10 cellular contexts compared by ENCODE assay signal in the genomic region with DNA sequence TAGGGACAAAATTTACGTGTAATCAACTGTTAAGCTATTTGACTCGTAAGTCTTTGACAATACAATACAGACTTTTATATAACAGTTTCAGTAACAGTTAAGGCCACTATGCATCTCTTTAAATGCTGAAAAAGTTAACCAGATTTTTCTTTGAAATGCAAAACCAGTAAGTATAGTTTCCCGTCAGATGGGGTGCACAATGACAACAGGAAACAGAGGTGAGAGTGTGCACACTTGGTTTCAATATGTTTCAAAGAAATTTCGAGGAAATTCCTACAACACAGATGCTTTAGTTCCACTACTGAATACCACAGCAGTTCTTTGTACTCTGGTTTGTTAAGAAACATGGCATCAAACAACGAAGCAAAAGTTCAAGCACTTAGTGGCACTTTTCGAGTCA. TPM values are rescaled to one million over a fixed set of nuclear protein-coding genes. Genes with fewer than 3 reads are reported as not detected.
DNase-seq lines count a peak whose midpoint lies in the region; ATAC-seq and TF ChIP-seq lines count a peak whose summit lies in the region.
"Had no signal": no experiment of that assay in that cellular context is flagged by ENCODE, and none has a peak within 500 bp of the region (broad histone marks: within the 10 kb centered on the region; RNA-seq: fewer than 3 reads in every experiment).

No MANE protein-coding gene starts in this region.

- CTCF ChIA-PET in CD8-positive, alpha-beta memory T cell (lab: Charles Lee), result interaction anchor here (0.9 to 5.4 kb wide), 13 partner anchors 9 to 88 kb away, joined by 3 to 34 read pairs (median 5); no protein-coding TSS in a partner anchor

- no peaks in the 10 kb centered on the region for H3K9me3 Mint-ChIP-seq in CD8-positive, alpha-beta memory T cell
- H3K9me3 Mint-ChIP-seq in activated naive CD8-positive, alpha-beta T cell treated with anti-CD3 and anti-CD28 coated beads, Interleukin-2, amount 10 ng/mL, durations not matched to agents 7 days and 5 days, result no peaks in the 10 kb centered on the region

- TF ChIP-seq CTCF in suprapubic skin (IDR thresholded peaks at IDR 0.05), result no peak

- DNase-seq in CD8-positive, alpha-beta memory T cell, result peak in 4 of 5 donors; percentile 8 to 90 (median 70)
- no peak for DNase-seq in activated naive CD8-positive, alpha-beta T cell treated with anti-CD3 and anti-CD28 coated beads, Interleukin-2, amount 10 ng/mL, durations not matched to agents 7 days and 5 days
- DNase-seq in suprapubic skin (ENCODE audit: low spot score in 2 of 2), result no peak
- DNase-seq in NCI-H1105 (lab: John Stamatoyannopoulos, UW), result no peak
- no peak for DNase-seq in G401 (ENCODE audit: low spot score)

- peaks cover 84% of the 10 kb centered on the region for H3K4me1 ChIP-seq in CD8-positive, alpha-beta memory T cell (ENCODE audit: insufficient read depth, low read length)
- peaks cover 6% of the 10 kb centered on the region for H3K4me1 ChIP-seq in suprapubic skin
- H3K4me1 ChIP-seq: SJSA1 had no signal

- H3K4me1 Mint-ChIP-seq in CD8-positive, alpha-beta memory T cell, result peaks cover 68 to 84% (median 82%) of the 10 kb centered on the region in 3 donors
- peaks cover 69% of the 10 kb centered on the region for H3K4me1 Mint-ChIP-seq in activated naive CD8-positive, alpha-beta T cell treated with anti-CD3 and anti-CD28 coated beads, Interleukin-2, amount 10 ng/mL, durations not matched to agents 7 days and 5 days

- POLR2A ChIA-PET in CD8-positive, alpha-beta memory T cell (lab: Charles Lee), result interaction anchor here (0.5 to 1.7 kb wide), 11 partner anchors 9 to 80 kb away, joined by 3 to 9 read pairs (median 4); partner anchors contain the start of gene UBALD2
- POLR2A ChIA-PET in activated naive CD8-positive, alpha-beta T cell treated with anti-CD3 and anti-CD28 coated beads, Interleukin-2, amount 10 ng/mL, durations not matched to agents 7 days and 5 days (lab: Charles Lee), result interaction anchor here (0.6 to 18.9 kb wide), 17 partner anchors 10 to 191 kb away, joined by 3 to 1184 read pairs (median 9); partner anchors contain the start of genes RNF157 and UBALD2

- no peaks in the 10 kb centered on the region for H3K9me3 ChIP-seq in CD8-positive, alpha-beta memory T cell (ENCODE audit: low read length)
- no peaks in the 10 kb centered on the region for H3K9me3 ChIP-seq in suprapubic skin
- H3K9me3 ChIP-seq: SJSA1 had no signal

- TF ChIP-seq POLR2A in suprapubic skin (IDR thresholded peaks at IDR 0.05), result no peak

- H3K27ac Mint-ChIP-seq in CD8-positive, alpha-beta memory T cell, result peak overlapping the region; percentile 29 to 97 (median 90)
- H3K27ac Mint-ChIP-seq in activated naive CD8-positive, alpha-beta T cell treated with anti-CD3 and anti-CD28 coated beads, Interleukin-2, amount 10 ng/mL, durations not matched to agents 7 days and 5 days, result peak overlapping the region; percentile 91

- peaks cover 0 to 6% (median 3%) of the 10 kb centered on the region in 3 donors for H3K36me3 Mint-ChIP-seq in CD8-positive, alpha-beta memory T cell
- peaks cover 41% of the 10 kb centered on the region for H3K36me3 Mint-ChIP-seq in activated naive CD8-positive, alpha-beta T cell treated with anti-CD3 and anti-CD28 coated beads, Interleukin-2, amount 10 ng/mL, durations not matched to agents 7 days and 5 days

- peak overlapping the region; percentile 18 to 80 (median 56) for H3K4me3 Mint-ChIP-seq in CD8-positive, alpha-beta memory T cell
- H3K4me3 Mint-ChIP-seq in activated naive CD8-positive, alpha-beta T cell treated with anti-CD3 and anti-CD28 coated beads, Interleukin-2, amount 10 ng/mL, durations not matched to agents 7 days and 5 days, result peak overlapping the region; percentile 74

- no peaks in the 10 kb centered on the region for H3K27me3 ChIP-seq in CD8-positive, alpha-beta memory T cell (ENCODE audit: insufficient read depth, low read length, poor library complexity, severe bottlenecking)
- peaks cover 4% of the 10 kb centered on the region for H3K27me3 ChIP-seq in suprapubic skin
- H3K27me3 ChIP-seq: SJSA1 had no signal

- TF ChIP-seq EP300 in suprapubic skin (IDR thresholded peaks at IDR 0.05), result no peak

- H3K27ac ChIP-seq in CD8-positive, alpha-beta memory T cell (ENCODE audit: low read depth, low read length), result no peak overlapping the region
- H3K27ac ChIP-seq in suprapubic skin, result no peak overlapping the region
- H3K27ac ChIP-seq: SJSA1 had no signal

- WGBS in suprapubic skin, result 57% methylated on average over 6 of the region's 6 CpGs

- H3K27me3 Mint-ChIP-seq in CD8-positive, alpha-beta memory T cell, result no peaks in the 10 kb centered on the region
- H3K27me3 Mint-ChIP-seq in activated naive CD8-positive, alpha-beta T cell treated with anti-CD3 and anti-CD28 coated beads, Interleukin-2, amount 10 ng/mL, durations not matched to agents 7 days and 5 days, result no peaks in the 10 kb centered on the region

- H3K4me3 ChIP-seq in CD8-positive, alpha-beta memory T cell (ENCODE audit: low read length), result peak overlapping the region; percentile 40
- no peak overlapping the region for H3K4me3 ChIP-seq in suprapubic skin
- H3K4me3 ChIP-seq: lung, SJSA1 had no signal

- H3K36me3 ChIP-seq in CD8-positive, alpha-beta memory T cell (ENCODE audit: insufficient read depth, low read length), result no peaks in the 10 kb centered on the region
- H3K36me3 ChIP-seq in suprapubic skin, result no peaks in the 10 kb centered on the region
- H3K36me3 ChIP-seq: SJSA1 had no signal

- in situ Hi-C loops in G401 (cut with HindIII; ENCODE audit: low sequenced_read_pairs), result no loop called here

- ATAC-seq in GM19455 (IDR thresholded peaks at IDR 0.05; ENCODE audit: unreplicated experiment) (peak; percentile 52), HG03571 (IDR thresholded peaks at IDR 0.05; ENCODE audit: unreplicated experiment) (peak; percentile 43), esophagus mucosa (no peak)
- ATAC-seq in activated naive CD8-positive, alpha-beta T cell treated with anti-CD3 and anti-CD28 coated beads, Interleukin-2, amount 10 ng/mL, durations not matched to agents 7 days and 5 days (ENCODE audit: low read depth), result peak; percentile 80

RNA-seq across cellular contexts. Expression of gene RNF157, which starts 48.4 kb away (rescaled TPM):
- total RNA-seq in CD8-positive, alpha-beta memory T cell, result 10 to 100 TPM; 13.9 TPM
- 10.7 TPM for polyA plus RNA-seq in CD8-positive, alpha-beta memory T cell
- 100 to 1,000 TPM; 103 to 110 TPM for total RNA-seq in activated naive CD8-positive, alpha-beta T cell treated with anti-CD3 and anti-CD28 coated beads, Interleukin-2, amount 10 ng/mL, durations not matched to agents 7 days and 5 days
- 0.32 TPM for total RNA-seq in esophagus mucosa
- 1 to 10 TPM in 3 of 4 donors, under 1 TPM in 1; 0.85 to 3.4 (median 1.3) TPM for total RNA-seq in suprapubic skin
- total RNA-seq in G401 (2014; rRNA removed; shearing (Covaris generic)), result 4.4 and 5.5 TPM in 2 replicates

RNA-seq across cellular contexts. Expression of gene FOXJ1, which starts 50.8 kb away (rescaled TPM):
- total RNA-seq in CD8-positive, alpha-beta memory T cell, result under 1 TPM; 0.64 to 0.94 TPM
- 0.68 TPM for polyA plus RNA-seq in CD8-positive, alpha-beta memory T cell
- total RNA-seq in activated naive CD8-positive, alpha-beta T cell treated with anti-CD3 and anti-CD28 coated beads, Interleukin-2, amount 10 ng/mL, durations not matched to agents 7 days and 5 days, result 1 to 10 TPM; 5.4 to 5.8 TPM
- total RNA-seq in esophagus mucosa (not detected), suprapubic skin (1 to 10 TPM; 2.1 to 3.6 (median 2.9) TPM)
- 0.62 and 0.85 TPM in 2 replicates for total RNA-seq in G401 (2014; rRNA removed; shearing (Covaris generic))
- total RNA-seq: SJSA1 had no signal

Comparison
In these comparisons a context has a peak if more than half of its experiments do, and no peak if none do; other contexts are left out.
1. DNase-seq: peak in CD8-positive, alpha-beta memory T cell (4 of 5); none in activated naive CD8-positive, alpha-beta T cell treated with anti-CD3 and anti-CD28 coated beads, Interleukin-2, amount 10 ng/mL, durations not matched to agents 7 days and 5 days (single experiment), suprapubic skin (0 of 2), NCI-H1105 (single experiment) and G401 (single experiment).
2. RNA of gene RNF157, which starts 48.4 kb away (total RNA-seq): 103 to 110 TPM in activated naive CD8-positive, alpha-beta T cell treated with anti-CD3 and anti-CD28 coated beads, Interleukin-2, amount 10 ng/mL, durations not matched to agents 7 days and 5 days; 13.9 TPM in CD8-positive, alpha-beta memory T cell, 4.4 to 5.5 TPM in G401, 0.85 to 3.4 TPM in suprapubic skin and 0.32 TPM in esophagus mucosa (single experiment); every median in the first group is over 4 times any median in the second.